Comparison of ENCODE assay signal across 23 cellular contexts in genomic region chr12:11897923-11898322, GRCh38.
DNase-seq lines count a peak whose midpoint lies in the region; ATAC-seq, FAIRE-seq and TF ChIP-seq lines count a peak whose summit lies in the region.
"Had no signal": no experiment of that assay in that cellular context is flagged by ENCODE, and none has a peak within 500 bp of the region (broad histone marks: within the 10 kb centered on the region; RNA-seq: fewer than 3 reads in every experiment).

No MANE protein-coding gene starts in this region.

- peaks cover 82% of the 10 kb centered on the region for H3K4me1 Mint-ChIP-seq in activated T-helper 1 cell treated with anti-CD3 and anti-CD28 coated beads, Interleukin-12 subunit alpha, Interleukin-12 subunit beta, Interleukin-2, Interleukin-4 antibody, amounts not matched to agents 30 ng/mL and 10 ng/mL and 1 ng/mL, durations not matched to agents 14 hours and 24 hours and 36 hours (ENCODE audit: low read depth)

- TF ChIP-seq CTCF in DND-41 (IDR thresholded peaks at IDR 0.05; ENCODE audit: borderline replicate concordance, extremely low read depth, low read length, poor library complexity, severe bottlenecking) (no peak), OCI-LY1 (IDR thresholded peaks at IDR 0.05; ENCODE audit: low read length) (no peak)

- H3K27me3 ChIP-seq in DND-41 (ENCODE audit: insufficient read depth, low read length, poor library complexity): no peaks in the 10 kb centered on the region
- H3K27me3 ChIP-seq in OCI-LY1 (ENCODE audit: insufficient read depth, low read length): no peaks in the 10 kb centered on the region
- H3K27me3 ChIP-seq in small intestine (ENCODE audit: control insufficient read depth in 2 of 2, insufficient read depth in 2 of 2, low read length in 2 of 2): no peaks in the 10 kb centered on the region
- H3K27me3 ChIP-seq: Peyer's patch had no signal

- no peak overlapping the region for H3K4me3 ChIP-seq in DND-41 (ENCODE audit: low read depth in 1 of 2, low read length in 2 of 2)
- H3K4me3 ChIP-seq in OCI-LY1 (ENCODE audit: low read depth, low read length, poor library complexity, severe bottlenecking): no peak overlapping the region
- H3K4me3 ChIP-seq in small intestine (ENCODE audit: low read depth in 1 of 2, low read length in 2 of 2): no peak overlapping the region
- H3K4me3 ChIP-seq: Peyer's patch had no signal

- H3K4me1 ChIP-seq in DND-41 (ENCODE audit: insufficient read depth, low read length) (peaks cover 59% of the 10 kb centered on the region), OCI-LY1 (ENCODE audit: insufficient read depth, low read length, severe bottlenecking) (peaks cover 79% of the 10 kb centered on the region), small intestine (ENCODE audit: control insufficient read depth in 2 of 2, insufficient read depth in 1 of 2, low read depth in 1 of 2, low read length in 1 of 2) (no peaks in the 10 kb centered on the region)
- H3K4me1 ChIP-seq: Peyer's patch had no signal

- WGBS in small intestine, 3 donors: 38 to 64% (median 60%) methylated on average over 2 of the region's 2 CpGs

- no peak for ATAC-seq in DND-41 (ENCODE audit: insufficient read depth, low read depth)

- H3K9me2 ChIP-seq in OCI-LY1 (ENCODE audit: low read depth, low read length): no peaks in the 10 kb centered on the region
- H3K9me2 ChIP-seq: SK-N-SH had no signal

- DNase-seq in DND-41: no peak
- no peak for DNase-seq in activated T-helper 1 cell treated with anti-CD3 and anti-CD28 coated beads, Interleukin-12 subunit alpha, Interleukin-12 subunit beta, Interleukin-2, Interleukin-4 antibody, amounts not matched to agents 30 ng/mL and 10 ng/mL and 1 ng/mL, durations not matched to agents 14 hours and 24 hours and 36 hours (ENCODE audit: low spot score)
- peak; percentile 19 for DNase-seq in small intestine
- no peak for DNase-seq in NCI-H2107 treated with DMSO at 0.1 percent for 48 hours (lab: John Stamatoyannopoulos, UW; ENCODE audit: unreplicated experiment)
- no peak for DNase-seq in DMS79 (lab: John Stamatoyannopoulos, UW)
- DNase-seq in anterior cingulate cortex (lab: John Stamatoyannopoulos, UW): no peak
- DNase-seq: CD8-positive, alpha-beta memory T cell; DMS 273 treated with DMSO at 0.1 percent for 48 hours; DMS79 treated with DMSO at 0.1 percent for 48 hours; Karpas-422; NCI-H1092 treated with DMSO at 0.1 percent for 48 hours; NCI-H1436; NCI-H187; NCI-H2081 treated with DMSO at 0.1 percent for 48 hours; NCI-H446; NCI-H524 treated with DMSO at 0.1 percent for 48 hours; NCI-H774; Peyer's patch; SK-N-SH; SW 1271 had no signal

- H3K4me2 ChIP-seq in DND-41 (ENCODE audit: insufficient read depth, low read length) (no peak overlapping the region), OCI-LY1 (ENCODE audit: low read length) (no peak overlapping the region)
- H3K4me2 ChIP-seq: SK-N-SH had no signal

- H2AFZ ChIP-seq in DND-41 (ENCODE audit: low read depth, low read length) (no peak overlapping the region), OCI-LY1 (ENCODE audit: low read length) (no peak overlapping the region)

- H3K27ac Mint-ChIP-seq in activated T-helper 1 cell treated with anti-CD3 and anti-CD28 coated beads, Interleukin-12 subunit alpha, Interleukin-12 subunit beta, Interleukin-2, Interleukin-4 antibody, amounts not matched to agents 30 ng/mL and 10 ng/mL and 1 ng/mL, durations not matched to agents 14 hours and 24 hours and 36 hours: peak overlapping the region; percentile 62

- H3K9me3 Mint-ChIP-seq in activated T-helper 1 cell treated with anti-CD3 and anti-CD28 coated beads, Interleukin-12 subunit alpha, Interleukin-12 subunit beta, Interleukin-2, Interleukin-4 antibody, amounts not matched to agents 30 ng/mL and 10 ng/mL and 1 ng/mL, durations not matched to agents 14 hours and 24 hours and 36 hours: no peaks in the 10 kb centered on the region
- H3K9me3 Mint-ChIP-seq: CD8-positive, alpha-beta memory T cell; IgD-negative memory B cell had no signal

- no peak for FAIRE-seq in small intestine (lab: Jason Lieb, UNC)

- H3K9me3 ChIP-seq in DND-41 (ENCODE audit: insufficient read depth, low read length, severe bottlenecking) (no peaks in the 10 kb centered on the region), OCI-LY1 (ENCODE audit: low read length) (no peaks in the 10 kb centered on the region), small intestine (ENCODE audit: control insufficient read depth, low read depth) (no peaks in the 10 kb centered on the region)
- H3K9me3 ChIP-seq: Peyer's patch, SK-N-SH had no signal

- H3K36me3 ChIP-seq in DND-41 (ENCODE audit: insufficient read depth, low read length): peaks cover 6% of the 10 kb centered on the region
- H3K36me3 ChIP-seq in OCI-LY1 (ENCODE audit: insufficient read depth, low read length): no peaks in the 10 kb centered on the region
- H3K36me3 ChIP-seq in small intestine (ENCODE audit: control insufficient read depth in 2 of 2, insufficient read depth in 2 of 2, low read length in 2 of 2): no peaks in the 10 kb centered on the region

- H3K36me3 Mint-ChIP-seq in activated T-helper 1 cell treated with anti-CD3 and anti-CD28 coated beads, Interleukin-12 subunit alpha, Interleukin-12 subunit beta, Interleukin-2, Interleukin-4 antibody, amounts not matched to agents 30 ng/mL and 10 ng/mL and 1 ng/mL, durations not matched to agents 14 hours and 24 hours and 36 hours (ENCODE audit: low read depth): peaks cover 36% of the 10 kb centered on the region

- H3F3A ChIP-seq in OCI-LY1 (ENCODE audit: insufficient read depth, low read length): no peaks in the 10 kb centered on the region

- H3K27me3 Mint-ChIP-seq in activated T-helper 1 cell treated with anti-CD3 and anti-CD28 coated beads, Interleukin-12 subunit alpha, Interleukin-12 subunit beta, Interleukin-2, Interleukin-4 antibody, amounts not matched to agents 30 ng/mL and 10 ng/mL and 1 ng/mL, durations not matched to agents 14 hours and 24 hours and 36 hours (ENCODE audit: insufficient read depth): no peaks in the 10 kb centered on the region

- intact Hi-C loops in activated T-helper 1 cell treated with anti-CD3 and anti-CD28 coated beads, Interleukin-12 subunit alpha, Interleukin-12 subunit beta, Interleukin-2, Interleukin-4 antibody, amounts not matched to agents 30 ng/mL and 10 ng/mL and 1 ng/mL, durations not matched to agents 14 hours and 24 hours and 36 hours (cut with micrococcal nuclease): no loop called here

- H3K9ac ChIP-seq in DND-41 (ENCODE audit: low read depth, low read length) (peak overlapping the region; percentile 12; the same call in 1 of the 2 replicates), OCI-LY1 (ENCODE audit: low read length) (no peak overlapping the region; the same call in 1 of the 2 replicates)
- H3K9ac ChIP-seq: SK-N-SH had no signal

- H3K27ac ChIP-seq in DND-41 (ENCODE audit: low read length): peak overlapping the region; percentile 75
- H3K27ac ChIP-seq in OCI-LY1 (ENCODE audit: low read depth, low read length, poor library complexity, severe bottlenecking): peak overlapping the region; percentile 99
- H3K27ac ChIP-seq in small intestine (ENCODE audit: low read depth in 1 of 2, low read length in 1 of 2): no peak overlapping the region
- H3K27ac ChIP-seq: C4-2B, Peyer's patch had no signal

- H3K79me2 ChIP-seq in DND-41 (ENCODE audit: insufficient read depth, low read length) (0 out of 2 replicates have a peak, but pooled peaks cover 4% of the 10 kb centered on the region), OCI-LY1 (ENCODE audit: insufficient read depth, low read length) (no peaks in the 10 kb centered on the region)

- H3K4me3 Mint-ChIP-seq in activated T-helper 1 cell treated with anti-CD3 and anti-CD28 coated beads, Interleukin-12 subunit alpha, Interleukin-12 subunit beta, Interleukin-2, Interleukin-4 antibody, amounts not matched to agents 30 ng/mL and 10 ng/mL and 1 ng/mL, durations not matched to agents 14 hours and 24 hours and 36 hours: no peak overlapping the region
- H3K4me3 Mint-ChIP-seq: CD8-positive, alpha-beta memory T cell had no signal

- H4K20me1 ChIP-seq in DND-41 (ENCODE audit: insufficient read depth, low read length) (no peaks in the 10 kb centered on the region), OCI-LY1 (ENCODE audit: insufficient read depth, low read length) (no peaks in the 10 kb centered on the region)

Comparison
In these comparisons a context has a peak if more than half of its experiments do, and no peak if none do; other contexts are left out.
1. H3K27ac ChIP-seq: peak in DND-41 (single experiment) and OCI-LY1 (single experiment); none in small intestine (0 of 2).